In the genomic region with DNA sequence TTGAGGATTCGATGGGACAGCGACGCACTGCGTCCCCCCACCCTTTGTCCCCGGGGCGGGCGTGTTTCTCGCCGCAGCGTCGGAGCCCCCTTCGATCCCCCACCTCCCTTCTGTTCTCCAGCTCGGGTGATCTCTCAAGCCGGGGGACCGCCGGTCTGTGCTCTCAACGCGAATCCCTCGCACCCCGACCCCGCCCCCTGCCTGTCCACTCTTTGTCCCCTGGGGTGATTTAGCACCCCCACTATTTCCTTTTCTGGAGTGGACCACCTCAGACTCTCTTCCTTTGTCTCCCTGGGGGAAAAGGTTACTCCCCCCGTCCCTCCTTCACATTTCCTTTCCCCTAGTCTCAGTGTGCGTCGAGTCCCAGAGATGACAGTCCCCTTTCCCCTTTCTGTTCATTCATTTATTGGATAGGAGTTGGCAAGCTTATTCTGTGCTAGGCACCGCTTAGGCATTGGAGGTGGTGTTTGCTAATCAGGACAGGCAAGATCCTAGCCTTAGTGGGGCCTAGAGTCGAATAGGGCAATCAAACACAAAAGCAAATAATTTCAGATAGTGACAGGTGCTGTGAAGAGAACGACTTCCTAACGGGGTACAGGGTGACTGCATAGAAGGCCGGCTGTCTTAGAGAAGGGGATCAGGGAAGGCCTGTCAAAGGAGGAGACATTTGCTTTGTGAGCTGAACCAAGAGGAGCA, we compare ENCODE assay signal across 8 cellular contexts. TPM values are rescaled to one million over a fixed set of nuclear protein-coding genes. Genes with fewer than 3 reads are reported as not detected.
A peak's percentile ranks its signal among the peaks of the same experiment; 100 is the strongest.
DNase-seq lines count a peak whose midpoint lies in the region; ATAC-seq and TF ChIP-seq lines count a peak whose summit lies in the region.

No MANE protein-coding gene starts in this region.

- peak overlapping the region; percentile 95 for H3K4me3 Mint-ChIP-seq in CD8-positive, alpha-beta T cell
- peak overlapping the region; percentile 97 for H3K4me3 Mint-ChIP-seq in activated T-cell treated with anti-CD3 and anti-CD28 coated beads, Interleukin-2, amount 50 U/mL, for 4 hours

- no peak for TF ChIP-seq POLR2A in heart left ventricle (IDR thresholded peaks at IDR 0.05)

- H3K36me3 Mint-ChIP-seq in CD8-positive, alpha-beta T cell, result peaks cover 13% of the 10 kb centered on the region
- peaks cover 14% of the 10 kb centered on the region for H3K36me3 Mint-ChIP-seq in activated T-cell treated with anti-CD3 and anti-CD28 coated beads, Interleukin-2, amount 50 U/mL, for 4 hours (ENCODE audit: insufficient read depth)

- intact Hi-C loops in CD8-positive, alpha-beta T cell (cut with DNase I, micrococcal nuclease), result loop anchor here (1.0 to 10.0 kb wide), 11 partner anchors 7 to 696 kb away; a partner anchor contains a TSS
- intact Hi-C loops in heart left ventricle (cut with DNase I), result loop anchor here in 9 of 10 donors (2.0 to 5.0 kb wide), 5 partner anchors 51 to 66 kb away; no protein-coding TSS in a partner anchor

- POLR2A ChIA-PET in CD8-positive, alpha-beta T cell (lab: Charles Lee), result interaction anchor here (0.7 to 3.2 kb wide), 13 partner anchors 8 to 1465 kb away, joined by 3 to 19 read pairs (median 4); no protein-coding TSS in a partner anchor

- H3K27ac ChIP-seq in CD8-positive, alpha-beta T cell (ENCODE audit: low read depth, low read length), result peak overlapping the region; percentile 94
- peak overlapping the region; percentile 80 to 96 (median 92) for H3K27ac ChIP-seq in heart left ventricle

- no peaks in the 10 kb centered on the region for H3K9me3 ChIP-seq in CD8-positive, alpha-beta T cell (ENCODE audit: low read length)
- H3K9me3 ChIP-seq in heart left ventricle, result no peaks in the 10 kb centered on the region

- WGBS in heart left ventricle, 4 donors, result 1% methylated on average over 22 to 29 of the region's 29 CpGs

- H3K4me1 Mint-ChIP-seq in CD8-positive, alpha-beta T cell (ENCODE audit: low read depth), result peaks cover 58% of the 10 kb centered on the region
- peaks cover 46% of the 10 kb centered on the region for H3K4me1 Mint-ChIP-seq in activated T-cell treated with anti-CD3 and anti-CD28 coated beads, Interleukin-2, amount 50 U/mL, for 4 hours (ENCODE audit: low read depth)

- DNase-seq in CD8-positive, alpha-beta T cell, result peak in 2 of 7 experiments; percentile 3 to 55
- DNase-seq in activated T-cell treated with anti-CD3 and anti-CD28 coated beads, Interleukin-2, amount 50 U/mL, for 4 hours, result no peak
- DNase-seq in heart left ventricle, result peak in 4 of 5 donors; percentile 24 to 35 (median 31)
- no peak for DNase-seq in retinal pigment epithelial cell (ENCODE audit: low read depth)
- DNase-seq in NCI-H748 treated with DMSO at 0.1 percent for 48 hours (lab: John Stamatoyannopoulos, UW), result no peak
- DNase-seq in LoVo (ENCODE audit: low spot score), result no peak
- no peak for DNase-seq in NCI-H1436 (lab: John Stamatoyannopoulos, UW)

- H3K27me3 Mint-ChIP-seq in CD8-positive, alpha-beta T cell (ENCODE audit: low read depth), result no peaks in the 10 kb centered on the region
- no peaks in the 10 kb centered on the region for H3K27me3 Mint-ChIP-seq in activated T-cell treated with anti-CD3 and anti-CD28 coated beads, Interleukin-2, amount 50 U/mL, for 4 hours (ENCODE audit: low read depth)

- H3K27ac Mint-ChIP-seq in CD8-positive, alpha-beta T cell, result peak overlapping the region; percentile 99

- no peak for TF ChIP-seq CTCF in CD8-positive, alpha-beta T cell (IDR thresholded peaks at IDR 0.05)
- TF ChIP-seq CTCF in heart left ventricle (IDR thresholded peaks at IDR 0.05) (no peak), retinal pigment epithelial cell (conservative IDR thresholded peaks at IDR 0.05; ENCODE audit: low read depth, low read length) (no peak)

- H3K27me3 ChIP-seq in CD8-positive, alpha-beta T cell (ENCODE audit: insufficient read depth, low read length), result no peaks in the 10 kb centered on the region
- no peaks in the 10 kb centered on the region for H3K27me3 ChIP-seq in heart left ventricle

- peak overlapping the region; percentile 80 for H3K4me3 ChIP-seq in CD8-positive, alpha-beta T cell (ENCODE audit: low read depth, low read length)
- H3K4me3 ChIP-seq in heart left ventricle (peak overlapping the region; percentile 71 to 100 (median 98)), retinal pigment epithelial cell (ENCODE audit: low read length) (peak overlapping the region; percentile 98)

- no peak for ATAC-seq in CD8-positive, alpha-beta T cell
- ATAC-seq in HG03432 (IDR thresholded peaks at IDR 0.05; ENCODE audit: unreplicated experiment) (peak; percentile 1), heart left ventricle (peak in 2 of 4 donors; percentile 13 to 14)
- ATAC-seq in activated T-cell treated with anti-CD3 and anti-CD28 coated beads, Interleukin-2, amount 50 U/mL, for 4 hours, result peak; percentile 0

- CTCF ChIA-PET in CD8-positive, alpha-beta T cell (lab: Charles Lee), result interaction anchor here (0.7 to 2.2 kb wide), 8 partner anchors 8 to 357 kb away, joined by 3 to 11 read pairs (median 4); no protein-coding TSS in a partner anchor

- peaks cover 50% of the 10 kb centered on the region for H3K4me1 ChIP-seq in CD8-positive, alpha-beta T cell (ENCODE audit: insufficient read depth, low read length)
- H3K4me1 ChIP-seq in heart left ventricle, result peaks cover 0 to 61% (median 46%) of the 10 kb centered on the region in 12 donors

- H3K9me3 Mint-ChIP-seq in CD8-positive, alpha-beta T cell, result no peaks in the 10 kb centered on the region
- no peaks in the 10 kb centered on the region for H3K9me3 Mint-ChIP-seq in activated T-cell treated with anti-CD3 and anti-CD28 coated beads, Interleukin-2, amount 50 U/mL, for 4 hours

- H3K36me3 ChIP-seq in CD8-positive, alpha-beta T cell (ENCODE audit: insufficient read depth, low read length), result no peaks in the 10 kb centered on the region
- H3K36me3 ChIP-seq in heart left ventricle, result no peaks in the 10 kb centered on the region

RNA-seq across cellular contexts. Expression of a gene that starts 0.7 kb away (rescaled TPM):
- 10 to 100 TPM; 96.0 to 97.5 TPM for total RNA-seq in CD8-positive, alpha-beta T cell
- total RNA-seq in activated T-cell treated with anti-CD3 and anti-CD28 coated beads, Interleukin-2, amount 50 U/mL, for 4 hours, result 10 to 100 TPM; 72.0 to 87.9 (median 72.3) TPM
- 10 to 100 TPM; 24.2 to 63.3 (median 32.0) TPM for total RNA-seq in heart left ventricle
- 10 to 100 TPM; 18.5 to 93.8 TPM for polyA plus RNA-seq in heart left ventricle

Comparison
In these comparisons a context has a peak if more than half of its experiments do, and no peak if none do; other contexts are left out.
1. DNase-seq: peak in heart left ventricle (4 of 5); none in activated T-cell treated with anti-CD3 and anti-CD28 coated beads, Interleukin-2, amount 50 U/mL, for 4 hours (single experiment), retinal pigment epithelial cell (single experiment), NCI-H748 treated with DMSO at 0.1 percent for 48 hours (single experiment), LoVo (single experiment) and NCI-H1436 (single experiment).
2. Peak in every context shown above with its lines, with median percentiles within 50 percentile points of each other: H3K4me3 ChIP-seq.